In genomic region chr1:33153650-33154049, GRCh38 we compare ENCODE assay signal across 18 cellular contexts. TPM values are rescaled to one million over a fixed set of nuclear protein-coding genes. Genes with fewer than 3 reads are reported as not detected.
DNase-seq lines count a peak whose midpoint lies in the region; ATAC-seq and TF ChIP-seq lines count a peak whose summit lies in the region.
"Had no signal": no experiment of that assay in that cellular context is flagged by ENCODE, and none has a peak within 500 bp of the region (broad histone marks: within the 10 kb centered on the region; RNA-seq: fewer than 3 reads in every experiment).

No MANE protein-coding gene starts in this region.

- no peak for TF ChIP-seq CTCF in adrenal gland (IDR thresholded peaks at IDR 0.05)
- TF ChIP-seq CTCF in thoracic aorta (IDR thresholded peaks at IDR 0.05): no peak

- WGBS in adrenal gland, 4 donors: 89 to 100% (median 94%) methylated on average over 2 of the region's 2 CpGs

- TF ChIP-seq POLR2A in adrenal gland (IDR thresholded peaks at IDR 0.05): no peak

- peaks cover 8% of the 10 kb centered on the region for H3K4me1 Mint-ChIP-seq in activated T-cell treated with anti-CD3 and anti-CD28 coated beads, Interleukin-2, amount 50 U/mL, for 24 hours (ENCODE audit: low read depth)
- H3K4me1 Mint-ChIP-seq in activated T-cell treated with anti-CD3 and anti-CD28 coated beads, Interleukin-2, amount 50 U/mL, for 72 hours (ENCODE audit: low read depth): peaks cover 6% of the 10 kb centered on the region

- H3K4me3 ChIP-seq in adrenal gland (no peak overlapping the region), iPS-20b (ENCODE audit: low read length) (no peak overlapping the region), thoracic aorta (no peak overlapping the region)
- H3K4me3 ChIP-seq: lower lobe of right lung, right lobe of liver had no signal

- CTCF ChIA-PET in HEK293T (lab: Yijun Ruan, JAX): no interaction called here

- no peak for ATAC-seq in thoracic aorta (ENCODE audit: insufficient number of reproducible peaks, low FRiP score, low read depth)
- no peak for ATAC-seq in activated T-cell treated with anti-CD3 and anti-CD28 coated beads, Interleukin-2, amount 50 U/mL, for 72 hours (replicated peaks in 1 of 2)
- ATAC-seq: naive thymus-derived CD8-positive, alpha-beta T cell had no signal

- H3K9me3 Mint-ChIP-seq in activated T-cell treated with anti-CD3 and anti-CD28 coated beads, Interleukin-2, amount 50 U/mL, for 24 hours: no peaks in the 10 kb centered on the region
- no peaks in the 10 kb centered on the region for H3K9me3 Mint-ChIP-seq in activated T-cell treated with anti-CD3 and anti-CD28 coated beads, Interleukin-2, amount 50 U/mL, for 72 hours
- H3K9me3 Mint-ChIP-seq: IgD-negative memory B cell; naive thymus-derived CD8-positive, alpha-beta T cell; type B pancreatic cell had no signal

- no peak overlapping the region for H3K4me3 Mint-ChIP-seq in activated T-cell treated with anti-CD3 and anti-CD28 coated beads, Interleukin-2, amount 50 U/mL, for 24 hours
- no peak overlapping the region for H3K4me3 Mint-ChIP-seq in activated T-cell treated with anti-CD3 and anti-CD28 coated beads, Interleukin-2, amount 50 U/mL, for 72 hours
- H3K4me3 Mint-ChIP-seq: activated CD8-positive, alpha-beta memory T cell treated with anti-CD3 and anti-CD28 coated beads, Interleukin-2, amount 10 ng/mL, durations not matched to agents 7 days and 5 days; IgD-negative memory B cell; naive thymus-derived CD8-positive, alpha-beta T cell; type B pancreatic cell had no signal

- intact Hi-C loops in adrenal gland (cut with DNase I): no loop called here

- H3K27me3 ChIP-seq in adrenal gland (no peaks in the 10 kb centered on the region), iPS-20b (ENCODE audit: insufficient read depth, low read length) (no peaks in the 10 kb centered on the region), thoracic aorta (replicated peaks; ENCODE audit: insufficient read depth) (no peaks in the 10 kb centered on the region)
- H3K27me3 ChIP-seq: right lobe of liver had no signal

- H3K27me3 Mint-ChIP-seq in activated T-cell treated with anti-CD3 and anti-CD28 coated beads, Interleukin-2, amount 50 U/mL, for 24 hours: no peaks in the 10 kb centered on the region
- H3K27me3 Mint-ChIP-seq in activated T-cell treated with anti-CD3 and anti-CD28 coated beads, Interleukin-2, amount 50 U/mL, for 72 hours (ENCODE audit: low read depth): no peaks in the 10 kb centered on the region
- H3K27me3 Mint-ChIP-seq: activated CD8-positive, alpha-beta memory T cell treated with anti-CD3 and anti-CD28 coated beads, Interleukin-2, amount 10 ng/mL, durations not matched to agents 7 days and 5 days; IgD-negative memory B cell; naive thymus-derived CD8-positive, alpha-beta T cell; type B pancreatic cell had no signal

- H3K27ac ChIP-seq in adrenal gland (peak overlapping the region in 3 of 5 donors; percentile 10 to 87 (median 66)), iPS-20b (ENCODE audit: low read length) (peak overlapping the region; percentile 74), thoracic aorta (peak overlapping the region; percentile 68 to 70)
- H3K27ac ChIP-seq: lower lobe of right lung, right lobe of liver had no signal

- H3K4me1 ChIP-seq in adrenal gland (replicated peaks in 1 of 2) (peaks cover 11 to 20% of the 10 kb centered on the region in 2 donors), iPS-20b (ENCODE audit: insufficient read depth, low read length) (peaks cover 26% of the 10 kb centered on the region), thoracic aorta (ENCODE audit: control insufficient read depth in 1 of 2, low read depth in 2 of 2) (peaks cover 6 to 44% of the 10 kb centered on the region in 2 donors)
- H3K4me1 ChIP-seq: lower lobe of right lung, right lobe of liver had no signal

- H3K36me3 ChIP-seq in adrenal gland (replicated peaks in 1 of 2) (peaks cover 0 to 20% of the 10 kb centered on the region in 2 donors), iPS-20b (ENCODE audit: insufficient read depth, low read depth, low read length) (peaks cover 10% of the 10 kb centered on the region), thoracic aorta (peaks cover 7% of the 10 kb centered on the region)
- H3K36me3 ChIP-seq: right lobe of liver had no signal

- H3K9me3 ChIP-seq in adrenal gland (replicated peaks in 1 of 3) (no peaks in the 10 kb centered on the region), iPS-20b (ENCODE audit: insufficient read depth, low read depth, low read length) (no peaks in the 10 kb centered on the region), thoracic aorta (no peaks in the 10 kb centered on the region)
- H3K9me3 ChIP-seq: lower lobe of right lung, right lobe of liver had no signal

- DNase-seq in activated T-cell treated with anti-CD3 and anti-CD28 coated beads, Interleukin-2, amount 50 U/mL, for 24 hours: no peak
- DNase-seq in activated T-cell treated with anti-CD3 and anti-CD28 coated beads for 4 hours: no peak
- DNase-seq in adrenal gland: no peak
- DNase-seq in thoracic aorta (ENCODE audit: low spot score): no peak
- no peak for DNase-seq in activated gamma-delta T cell (lab: John Stamatoyannopoulos, UW)
- no peak for DNase-seq in HEK293T (ENCODE audit: extremely low spot score)
- DNase-seq in activated T-cell treated with anti-CD3 and anti-CD28 coated beads, Interleukin-2, amount 50 U/mL, for 72 hours: no peak
- DNase-seq: activated CD8-positive, alpha-beta memory T cell treated with anti-CD3 and anti-CD28 coated beads, Interleukin-2, amount 10 ng/mL, durations not matched to agents 7 days and 5 days; activated naive CD4-positive, alpha-beta T cell treated with Interleukin-2 at 50 U/mL for 16 hours; effector CD4-positive, alpha-beta T cell; lower lobe of right lung; naive thymus-derived CD8-positive, alpha-beta T cell; right lobe of liver; stimulated activated CD4-positive, alpha-beta T cell treated with anti-CD3 and anti-CD28 coated beads, Interleukin-2, amount 100 ng/mL, for 48 hours; stimulated activated CD8-positive, alpha-beta memory T cell treated with anti-CD3 and anti-CD28 coated beads, Interleukin-4, amount 100 ng/mL, for 48 hours had no signal

- peak overlapping the region; percentile 58 for H3K27ac Mint-ChIP-seq in activated T-cell treated with anti-CD3 and anti-CD28 coated beads, Interleukin-2, amount 50 U/mL, for 24 hours
- H3K27ac Mint-ChIP-seq in activated T-cell treated with anti-CD3 and anti-CD28 coated beads, Interleukin-2, amount 50 U/mL, for 72 hours: no peak overlapping the region
- H3K27ac Mint-ChIP-seq: activated CD8-positive, alpha-beta memory T cell treated with anti-CD3 and anti-CD28 coated beads, Interleukin-2, amount 10 ng/mL, durations not matched to agents 7 days and 5 days; IgD-negative memory B cell; type B pancreatic cell had no signal

- peaks cover 26% of the 10 kb centered on the region for H3K36me3 Mint-ChIP-seq in activated T-cell treated with anti-CD3 and anti-CD28 coated beads, Interleukin-2, amount 50 U/mL, for 24 hours (ENCODE audit: low read depth)
- no peaks in the 10 kb centered on the region for H3K36me3 Mint-ChIP-seq in activated T-cell treated with anti-CD3 and anti-CD28 coated beads, Interleukin-2, amount 50 U/mL, for 72 hours (ENCODE audit: insufficient read depth in 2 of 2)

- POLR2A ChIA-PET in HEK293T (lab: Yijun Ruan, JAX): no interaction called here

- H3K9ac ChIP-seq in iPS-20b (ENCODE audit: low read depth, low read length): peak overlapping the region; percentile 59; the same call in 1 of the 2 replicates

TF ChIP-seq in HEK293T, 16 proteins besides CTCF, POLR2A, EP300 and RAD21:
- TF ChIP-seq NFRKB (IDR thresholded peaks at IDR 0.05) (no peak), LEF1 (IDR thresholded peaks at IDR 0.05; ENCODE audit: borderline replicate concordance) (no peak), FOXM1 (IDR thresholded peaks at IDR 0.05; ENCODE audit: borderline replicate concordance) (no peak), L3MBTL2 (conservative IDR thresholded peaks at IDR 0.05) (no peak), PKNOX1 (IDR thresholded peaks at IDR 0.05) (no peak), BHLHE40 (IDR thresholded peaks at IDR 0.05; ENCODE audit: borderline replicate concordance) (no peak), HDGF (IDR thresholded peaks at IDR 0.05; ENCODE audit: borderline replicate concordance) (no peak), FOXA1 (IDR thresholded peaks at IDR 0.05) (no peak), ARNT (IDR thresholded peaks at IDR 0.05) (no peak)

RNA-seq across cellular contexts. Expression of gene TRIM62, which starts 28.2 kb away (rescaled TPM):
- total RNA-seq in adrenal gland (10 to 100 TPM in 5 of 8 donors, 1 to 10 TPM in 3; 7.7 to 19.5 (median 12.1) TPM), thoracic aorta (10 to 100 TPM; 13.0 to 14.0 TPM)
- 10 to 100 TPM in 1 of 3 donors, 1 to 10 TPM in 2; 6.7 to 13.2 (median 8.7) TPM for polyA plus RNA-seq in adrenal gland
- 1 to 10 TPM; 4.1 to 8.1 TPM for total RNA-seq in activated T-cell treated with anti-CD3 and anti-CD28 coated beads, Interleukin-2, amount 50 U/mL, for 72 hours
